Comparison of ENCODE assay signal across 21 cellular contexts in the genomic region with DNA sequence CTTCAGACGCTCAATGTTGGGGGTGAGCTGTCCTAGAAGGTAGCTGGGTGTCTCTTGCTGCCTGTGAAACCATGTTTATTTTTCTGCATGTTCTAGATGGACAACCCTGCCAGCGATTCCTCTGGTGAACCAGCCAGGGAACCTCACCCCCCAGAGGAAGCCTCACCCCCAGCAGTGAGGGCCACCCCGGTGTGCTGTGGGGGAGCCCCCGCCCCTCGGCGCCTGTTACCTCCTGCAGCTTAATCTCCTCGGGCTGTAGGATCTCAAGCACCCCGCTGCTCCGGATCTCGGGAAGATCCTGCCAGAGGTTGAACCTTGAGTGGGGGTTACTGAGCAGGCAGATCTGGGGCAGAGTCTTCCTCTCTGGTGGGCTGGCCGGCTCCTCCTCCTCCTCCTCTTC.
"Had no signal": no experiment of that assay in that cellular context is flagged by ENCODE, and none has a peak within 500 bp of the region (broad histone marks: within the 10 kb centered on the region; RNA-seq: fewer than 3 reads in every experiment).

No MANE protein-coding gene starts in this region.

- H3K9me3 ChIP-seq: SJCRH30 had no signal

- H3K27ac ChIP-seq: RWPE1, SJCRH30 had no signal

- H3K36me3 ChIP-seq: SJCRH30 had no signal

- H3K4me3 ChIP-seq: SJCRH30 had no signal

- DNase-seq: KBM-7; MV-4-11; NCI-H1048; NCI-H1105; NCI-H1417; NCI-H1436 treated with DMSO at 0.1 percent for 48 hours; NCI-H1694; NCI-H187 treated with DMSO at 0.1 percent for 48 hours; NCI-H2029 treated with DMSO at 0.1 percent for 48 hours; NCI-H2171 treated with DMSO at 0.1 percent for 48 hours; NCI-H345; NCI-H446 treated with DMSO at 0.1 percent for 48 hours; NCI-H510A treated with DMSO at 0.1 percent for 48 hours; NCI-H526 treated with DMSO at 0.1 percent for 48 hours; NCI-H748 treated with DMSO at 0.1 percent for 48 hours; NK-92 treated with Interleukin-12 subunit alpha and Interleukin-12 subunit beta, amount 100 ng/mL, for 24 hours; PC-3; SHP77 treated with DMSO at 0.1 percent for 48 hours; SJCRH30 had no signal

- ATAC-seq: Panc1, PC-3 had no signal
